ENCODE assay signal across 17 cellular contexts in genomic region chr15:35436422-35436821, GRCh38.
DNase-seq lines count a peak whose midpoint lies in the region; ATAC-seq and TF ChIP-seq lines count a peak whose summit lies in the region.
"Had no signal": no experiment of that assay in that cellular context is flagged by ENCODE, and none has a peak within 500 bp of the region (broad histone marks: within the 10 kb centered on the region; RNA-seq: fewer than 3 reads in every experiment).

No MANE protein-coding gene starts in this region.

- no peak overlapping the region for H3K56ac ChIP-seq in H9 (ENCODE audit: insufficient read length, low read depth, low read length)

- H3K27me3 ChIP-seq in H9 (ENCODE audit: insufficient read depth, low read length) (no peaks in the 10 kb centered on the region), adipocyte (replicated peaks; ENCODE audit: control insufficient read depth, insufficient read depth, low read length) (no peaks in the 10 kb centered on the region), heart right ventricle (no peaks in the 10 kb centered on the region)
- H3K27me3 ChIP-seq: BLaER1 had no signal

- intact Hi-C loops in heart right ventricle (cut with DNase I), result loop anchor here in 1 of 10 donors (2.0 kb wide), 1 partner anchor 148 kb away; no protein-coding TSS in a partner anchor

- H2AK5ac ChIP-seq in H9 (ENCODE audit: insufficient read length, low read length), result no peak overlapping the region

- H3K36me3 ChIP-seq in adipocyte (ENCODE audit: control insufficient read depth, insufficient read depth, low read length, severe bottlenecking) (no peaks in the 10 kb centered on the region), heart right ventricle (peaks cover 0 to 17% (median 0%) of the 10 kb centered on the region in 9 donors)

- no peak overlapping the region for H2BK20ac ChIP-seq in H9 (ENCODE audit: low read depth, low read length, poor library complexity, severe bottlenecking)

- no peak overlapping the region for H4K91ac ChIP-seq in H9 (ENCODE audit: insufficient read length, low read depth, low read length)

- H3K4ac ChIP-seq in H9 (ENCODE audit: low read depth, low read length), result no peak overlapping the region

- H3K4me3 Mint-ChIP-seq in H9, result no peak overlapping the region
- peak overlapping the region; percentile 65 for H3K4me3 Mint-ChIP-seq in endothelial cell (ENCODE audit: unreplicated experiment)
- H3K4me3 Mint-ChIP-seq: CD8-positive, alpha-beta T cell had no signal

- H3K79me1 ChIP-seq in H9 (ENCODE audit: insufficient read depth, low read depth, low read length, poor library complexity, severe bottlenecking), result no peaks in the 10 kb centered on the region

- H3K23me2 ChIP-seq in H9 (ENCODE audit: insufficient read length, low read depth, low read length, poor library complexity, severe bottlenecking), result no peaks in the 10 kb centered on the region

- no peak overlapping the region for H2AFZ ChIP-seq in H9 (ENCODE audit: low read length)
- H2AFZ ChIP-seq: GM23248 had no signal

- no peak overlapping the region for H3K23ac ChIP-seq in H9 (ENCODE audit: insufficient read length, low read depth, low read length)

- DNase-seq in G401 (ENCODE audit: low spot score) (peak; percentile 29), H9 (no peak), adipocyte (ENCODE audit: low read depth) (no peak), endothelial cell (ENCODE audit: low spot score) (no peak), mucosa of gallbladder (ENCODE audit: low spot score) (no peak), HT-29 (ENCODE audit: low spot score) (no peak), heart right ventricle (no peak)
- DNase-seq in activated naive CD4-positive, alpha-beta T cell treated with anti-CD3 and anti-CD28 coated beads, Interleukin-2, amount 50 U/mL, for 72 hours (ENCODE audit: low spot score in 2 of 2), result no peak
- DNase-seq: 8988T; CD8-positive, alpha-beta T cell; COR-L47; DMS 273 treated with DMSO at 0.1 percent for 48 hours; DND-41; GF-D8; KG1 had no signal

- peaks cover 11% of the 10 kb centered on the region for H3K9me3 ChIP-seq in H9 (ENCODE audit: control insufficient read depth, low read depth, low read length)
- peaks cover 4% of the 10 kb centered on the region for H3K9me3 ChIP-seq in adipocyte (ENCODE audit: control insufficient read depth, low read length)
- peaks cover 0 to 17% (median 0%) of the 10 kb centered on the region in 11 donors for H3K9me3 ChIP-seq in heart right ventricle

- no CpG with 5 or more reads among the region's 4 CpGs for WGBS in H9 (ENCODE audit: extremely low coverage, insufficient read length, low lambda C conversion rate)
- 98 to 100% methylated on average over 4 of the region's 4 CpGs for WGBS in heart right ventricle, 2 donors

- peaks cover 10 to 19% of the 10 kb centered on the region in 2 experiments for H3K4me1 Mint-ChIP-seq in H9
- H3K4me1 Mint-ChIP-seq in endothelial cell (ENCODE audit: unreplicated experiment), result no peaks in the 10 kb centered on the region

- no peak overlapping the region for H2BK5ac ChIP-seq in H9 (ENCODE audit: insufficient read length, low read length)

- no peaks in the 10 kb centered on the region; the same call in none of the 2 replicates for H3K27me3 Mint-ChIP-seq in H9 (ENCODE audit: low read depth)
- peaks cover 1% of the 10 kb centered on the region for H3K27me3 Mint-ChIP-seq in endothelial cell (ENCODE audit: unreplicated experiment)

- no peak for ATAC-seq in activated naive CD4-positive, alpha-beta T cell treated with anti-CD3 and anti-CD28 coated beads, Interleukin-2, amount 50 U/mL, for 72 hours
- ATAC-seq in heart right ventricle, result no peak
- ATAC-seq: CD8-positive, alpha-beta T cell had no signal

- H3K4me1 ChIP-seq in H9 (ENCODE audit: insufficient read depth, low read length), result peaks cover 5% of the 10 kb centered on the region; the same call in 1 of the 2 replicates
- H3K4me1 ChIP-seq in adipocyte (ENCODE audit: control insufficient read depth, insufficient read depth, low read length), result peaks cover 31% of the 10 kb centered on the region
- peaks cover 0 to 4% (median 0%) of the 10 kb centered on the region in 9 donors for H3K4me1 ChIP-seq in heart right ventricle
- H3K4me1 ChIP-seq: BLaER1 had no signal

- no peak overlapping the region for H3K4me3 ChIP-seq in adipocyte (ENCODE audit: low read length)
- no peak overlapping the region for H3K4me3 ChIP-seq in heart right ventricle
- H3K4me3 ChIP-seq: BLaER1, GM23248 had no signal

- H3K14ac ChIP-seq in H9 (ENCODE audit: insufficient read depth, low read length), result no peak overlapping the region

- H3T11ph ChIP-seq in H9 (ENCODE audit: low read length), result no peak overlapping the region

- no peak overlapping the region for H2BK12ac ChIP-seq in H9 (ENCODE audit: insufficient read length, low read depth, low read length)

- H3K9me3 Mint-ChIP-seq in H9 (peaks cover 14 to 23% of the 10 kb centered on the region in 2 experiments), endothelial cell (ENCODE audit: unreplicated experiment) (peaks cover 4% of the 10 kb centered on the region)
- no peaks in the 10 kb centered on the region for H3K9me3 Mint-ChIP-seq in activated naive CD4-positive, alpha-beta T cell treated with anti-CD3 and anti-CD28 coated beads, Interleukin-2, amount 50 U/mL, for 72 hours

- no peak overlapping the region for H3K4me2 ChIP-seq in H9 (ENCODE audit: insufficient read depth, insufficient read length, low read length)
- H3K4me2 ChIP-seq: BLaER1 had no signal

- H4K8ac ChIP-seq in H9 (replicated peaks; ENCODE audit: insufficient read length, low read depth, low read length), result no peak overlapping the region

- no peak for TF ChIP-seq CTCF in H9 (conservative IDR thresholded peaks at IDR 0.05)
- no peak for TF ChIP-seq CTCF in endothelial cell (IDR thresholded peaks at IDR 0.05; ENCODE audit: unreplicated experiment)
- TF ChIP-seq CTCF in heart right ventricle (IDR thresholded peaks at IDR 0.05), result no peak

- no peak overlapping the region for H3K18ac ChIP-seq in H9 (ENCODE audit: insufficient read length, low read depth, low read length)

- H3K9ac ChIP-seq in H9 (ENCODE audit: extremely low read depth, insufficient read length, low read length) (no peak overlapping the region), adipocyte (ENCODE audit: low read length) (peak overlapping the region; percentile 49)
- H3K9ac ChIP-seq: BLaER1, GM23248 had no signal

- H2BK120ac ChIP-seq in H9 (ENCODE audit: low read depth, low read length, poor library complexity, severe bottlenecking), result no peak overlapping the region

- peaks cover 12 to 41% (median 26%) of the 10 kb centered on the region in 3 experiments for H3K36me3 Mint-ChIP-seq in H9 (ENCODE audit: insufficient read depth in 1 of 3, low read depth in 3 of 3)
- H3K36me3 Mint-ChIP-seq in endothelial cell (ENCODE audit: low read depth, unreplicated experiment), result no peaks in the 10 kb centered on the region
- peaks cover 20 to 24% of the 10 kb centered on the region in 2 donors for H3K36me3 Mint-ChIP-seq in activated naive CD4-positive, alpha-beta T cell treated with anti-CD3 and anti-CD28 coated beads, Interleukin-2, amount 50 U/mL, for 72 hours

- H2BK15ac ChIP-seq in H9 (ENCODE audit: low read depth, low read length), result no peak overlapping the region

- no peak overlapping the region for H4K5ac ChIP-seq in H9 (ENCODE audit: insufficient read length, low read depth, low read length)

- no peaks in the 10 kb centered on the region; the same call in 1 of the 2 replicates for H3K79me2 ChIP-seq in H9 (ENCODE audit: insufficient read depth, low read length)

- H3K27ac ChIP-seq in H9 (ENCODE audit: insufficient read length, low read depth, low read length), result no peak overlapping the region
- H3K27ac ChIP-seq in heart right ventricle, result no peak overlapping the region
- H3K27ac ChIP-seq: BLaER1, GM23248 had no signal

- in situ Hi-C loops in G401 (cut with HindIII; ENCODE audit: low sequenced_read_pairs), result loop anchor here (25.0 kb wide), 1 partner anchor 99 kb away; no protein-coding TSS in a partner anchor

- no peaks in the 10 kb centered on the region for H4K20me1 ChIP-seq in H9 (ENCODE audit: control insufficient read depth, insufficient read depth, insufficient read length)
- H4K20me1 ChIP-seq: BLaER1 had no signal

- peak overlapping the region; percentile 56 to 85 (median 85); a peak in 3 of 7 replicates for H3K27ac Mint-ChIP-seq in H9
- H3K27ac Mint-ChIP-seq in endothelial cell (ENCODE audit: unreplicated experiment), result no peak overlapping the region
- no peak overlapping the region for H3K27ac Mint-ChIP-seq in activated naive CD4-positive, alpha-beta T cell treated with anti-CD3 and anti-CD28 coated beads, Interleukin-2, amount 50 U/mL, for 72 hours
- H3K27ac Mint-ChIP-seq: CD8-positive, alpha-beta T cell had no signal

Comparison
In these comparisons a context has a peak if more than half of its experiments do, and no peak if none do; other contexts are left out.
1. H3K27ac Mint-ChIP-seq: peak in H9 (3 of 3); none in endothelial cell (single experiment) and activated naive CD4-positive, alpha-beta T cell treated with anti-CD3 and anti-CD28 coated beads, Interleukin-2, amount 50 U/mL, for 72 hours (0 of 2).